ENCODE assay signal across 3 cellular contexts in the genomic region with DNA sequence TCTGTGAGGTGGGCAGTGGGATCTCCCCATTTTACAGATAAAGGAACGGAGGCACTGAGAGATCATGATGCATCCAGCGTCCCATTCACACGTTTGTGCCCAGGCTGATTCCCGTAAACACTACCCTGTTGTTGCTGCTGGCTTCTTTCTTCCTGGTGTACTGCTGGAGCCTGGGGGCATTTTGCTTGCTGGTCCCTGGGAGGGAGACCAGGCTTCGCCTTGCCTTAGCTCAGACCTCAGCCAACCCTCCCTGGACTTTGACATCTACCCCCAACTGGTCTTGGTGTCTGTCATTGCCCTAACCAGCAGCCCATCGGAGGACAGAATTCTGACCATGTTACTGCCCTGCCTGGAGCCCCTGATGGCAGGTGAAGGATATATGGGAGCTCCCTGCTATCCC.
TF ChIP-seq lines count a peak whose summit lies in the region.

No MANE protein-coding gene starts in this region.

TF ChIP-seq in SK-N-SH, 30 proteins besides CTCF, POLR2A, EP300 and RAD21 (continued from another document):
- TF ChIP-seq GABPA (IDR thresholded peaks at IDR 0.05; ENCODE audit: low read depth) (no peak), FOSL2 (IDR thresholded peaks at IDR 0.05; ENCODE audit: borderline replicate concordance, low read depth) (no peak)

TF ChIP-seq in SK-N-SH treated with all-trans-retinoic acid at 6 μM for 48 hours, 23 proteins besides CTCF, POLR2A, EP300 and RAD21 (continued from another document):
- no peak for TF ChIP-seq TSHZ2 (CRISPR knock-in tag; IDR thresholded peaks at IDR 0.05)
- no peak for TF ChIP-seq PATZ1 (CRISPR knock-in tag; IDR thresholded peaks at IDR 0.05; ENCODE audit: borderline replicate concordance)
- no peak for TF ChIP-seq ZNF565 (CRISPR knock-in tag; conservative IDR thresholded peaks at IDR 0.05; ENCODE audit: low read depth)
- TF ChIP-seq ZNF70 (CRISPR knock-in tag; IDR thresholded peaks at IDR 0.05), result no peak
- TF ChIP-seq TOX (CRISPR knock-in tag; IDR thresholded peaks at IDR 0.05; ENCODE audit: borderline replicate concordance), result no peak
- TF ChIP-seq ZC3H10 (CRISPR knock-in tag; IDR thresholded peaks at IDR 0.05), result no peak
- no peak for TF ChIP-seq TCF4 (CRISPR knock-in tag; IDR thresholded peaks at IDR 0.05; ENCODE audit: borderline replicate concordance)
- no peak for TF ChIP-seq ESRRG (CRISPR knock-in tag; IDR thresholded peaks at IDR 0.05)
- TF ChIP-seq, protein P1, sequence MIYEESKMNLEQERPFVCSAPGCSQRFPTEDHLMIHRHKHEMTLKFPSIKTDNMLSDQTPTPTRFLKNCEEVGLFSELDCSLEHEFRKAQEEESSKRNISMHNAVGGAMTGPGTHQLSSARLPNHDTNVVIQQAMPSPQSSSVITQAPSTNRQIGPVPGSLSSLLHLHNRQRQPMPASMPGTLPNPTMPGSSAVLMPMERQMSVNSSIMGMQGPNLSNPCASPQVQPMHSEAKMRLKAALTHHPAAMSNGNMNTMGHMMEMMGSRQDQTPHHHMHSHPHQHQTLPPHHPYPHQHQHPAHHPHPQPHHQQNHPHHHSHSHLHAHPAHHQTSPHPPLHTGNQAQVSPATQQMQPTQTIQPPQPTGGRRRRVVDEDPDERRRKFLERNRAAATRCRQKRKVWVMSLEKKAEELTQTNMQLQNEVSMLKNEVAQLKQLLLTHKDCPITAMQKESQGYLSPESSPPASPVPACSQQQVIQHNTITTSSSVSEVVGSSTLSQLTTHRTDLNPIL (CRISPR knock-in tag; IDR thresholded peaks at IDR 0.05; ENCODE audit: low read depth), result no peak
- no peak for TF ChIP-seq ZFP30 (CRISPR knock-in tag; IDR thresholded peaks at IDR 0.05)
- TF ChIP-seq CSDC2 (CRISPR knock-in tag; IDR thresholded peaks at IDR 0.05), result no peak
- TF ChIP-seq RARB (CRISPR knock-in tag; IDR thresholded peaks at IDR 0.05), result no peak
- no peak for TF ChIP-seq ZFP3 (CRISPR knock-in tag; IDR thresholded peaks at IDR 0.05)
- no peak for TF ChIP-seq BACH2 (CRISPR knock-in tag; IDR thresholded peaks at IDR 0.05; ENCODE audit: borderline replicate concordance)
- TF ChIP-seq GLIS3 (CRISPR knock-in tag; IDR thresholded peaks at IDR 0.05), result no peak
- TF ChIP-seq, protein P2, sequence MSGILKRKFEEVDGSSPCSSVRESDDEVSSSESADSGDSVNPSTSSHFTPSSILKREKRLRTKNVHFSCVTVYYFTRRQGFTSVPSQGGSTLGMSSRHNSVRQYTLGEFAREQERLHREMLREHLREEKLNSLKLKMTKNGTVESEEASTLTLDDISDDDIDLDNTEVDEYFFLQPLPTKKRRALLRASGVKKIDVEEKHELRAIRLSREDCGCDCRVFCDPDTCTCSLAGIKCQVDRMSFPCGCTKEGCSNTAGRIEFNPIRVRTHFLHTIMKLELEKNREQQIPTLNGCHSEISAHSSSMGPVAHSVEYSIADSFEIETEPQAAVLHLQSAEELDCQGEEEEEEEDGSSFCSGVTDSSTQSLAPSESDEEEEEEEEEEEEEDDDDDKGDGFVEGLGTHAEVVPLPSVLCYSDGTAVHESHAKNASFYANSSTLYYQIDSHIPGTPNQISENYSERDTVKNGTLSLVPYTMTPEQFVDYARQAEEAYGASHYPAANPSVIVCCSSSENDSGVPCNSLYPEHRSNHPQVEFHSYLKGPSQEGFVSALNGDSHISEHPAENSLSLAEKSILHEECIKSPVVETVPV (CRISPR knock-in tag; IDR thresholded peaks at IDR 0.05), result no peak

TF ChIP-seq in endothelial cell of umbilical vein, 7 proteins besides CTCF, POLR2A, EP300 and RAD21 (continued from another document):
- TF ChIP-seq GATA2 (IDR thresholded peaks at IDR 0.05; ENCODE audit: insufficient read depth, insufficient read length, low read depth, low read length), result no peak
- TF ChIP-seq EZH2 (IDR thresholded peaks at IDR 0.05; ENCODE audit: borderline replicate concordance, low read depth, low read length, severe bottlenecking), result no peak
- TF ChIP-seq POLR2AphosphoS5 (IDR thresholded peaks at IDR 0.05; ENCODE audit: insufficient read depth, low read depth, low read length), result no peak
- TF ChIP-seq JUN (IDR thresholded peaks at IDR 0.05; ENCODE audit: borderline replicate concordance, insufficient read depth, insufficient read length, low read depth), result no peak
